In the genomic region with DNA sequence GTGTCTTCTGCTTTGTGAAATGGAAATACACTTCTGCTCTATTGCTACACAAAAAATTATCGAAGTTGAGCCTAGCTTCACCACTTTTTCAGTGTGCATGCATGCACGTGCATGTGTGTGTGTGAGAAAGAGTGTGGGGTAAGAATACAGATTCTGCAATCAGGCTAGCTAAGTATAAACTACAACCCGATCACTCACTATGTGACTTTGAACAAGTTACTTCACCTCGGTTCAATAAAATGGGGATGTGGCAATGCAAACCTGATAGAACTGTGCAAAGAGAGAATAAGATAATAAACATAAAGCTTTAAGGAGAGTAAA, we compare ENCODE assay signal across 16 cellular contexts. TPM values are rescaled to one million over a fixed set of nuclear protein-coding genes. Genes with fewer than 3 reads are reported as not detected.
"Had no signal": no experiment of that assay in that cellular context is flagged by ENCODE, and none has a peak within 500 bp of the region (broad histone marks: within the 10 kb centered on the region; RNA-seq: fewer than 3 reads in every experiment).

No MANE protein-coding gene starts in this region.

- H3K36me3 ChIP-seq: lower lobe of right lung, SJSA1, tibial nerve, WERI-Rb-1 had no signal

- H3K27ac ChIP-seq: lower lobe of right lung, SJSA1, tibial nerve, WERI-Rb-1 had no signal

- H3K4me1 ChIP-seq: tibial nerve had no signal

- H3K4me3 ChIP-seq: lower lobe of right lung, SJSA1, tibial nerve had no signal

- DNase-seq: activated CD4-positive, alpha-beta T cell treated with anti-CD3 and anti-CD28 coated beads for 1 hour; activated CD8-positive, alpha-beta memory T cell treated with anti-CD3 and anti-CD28 coated beads for 24 hours; activated CD8-positive, alpha-beta memory T cell treated with anti-CD3 and anti-CD28 coated beads, Interleukin-2, amount 50 U/mL, for 48 hours; activated effector memory CD4-positive, alpha-beta T cell treated with Interleukin-2 at 50 U/mL for 16 hours; activated T-cell treated with anti-CD3 and anti-CD28 coated beads, Interleukin-2, amount 50 U/mL, for 48 hours; effector memory CD4-positive, alpha-beta T cell; head of caudate nucleus; kidney glomerular epithelial cell; lower lobe of right lung; naive B cell; stimulated activated CD4-positive, alpha-beta T cell treated with anti-CD3 and anti-CD28 coated beads, Interleukin-2, amount 100 ng/mL, for 24 hours; stimulated activated naive CD4-positive, alpha-beta T cell treated with Interleukin-2 at 50 U/mL for 16 hours; WERI-Rb-1 had no signal

- H3K27me3 ChIP-seq: SJSA1 had no signal

RNA-seq across cellular contexts. Expression of gene FOXF1, which starts 51.9 kb away (rescaled TPM):
- total RNA-seq: neural crest cell had no signal
